In the genomic region with DNA sequence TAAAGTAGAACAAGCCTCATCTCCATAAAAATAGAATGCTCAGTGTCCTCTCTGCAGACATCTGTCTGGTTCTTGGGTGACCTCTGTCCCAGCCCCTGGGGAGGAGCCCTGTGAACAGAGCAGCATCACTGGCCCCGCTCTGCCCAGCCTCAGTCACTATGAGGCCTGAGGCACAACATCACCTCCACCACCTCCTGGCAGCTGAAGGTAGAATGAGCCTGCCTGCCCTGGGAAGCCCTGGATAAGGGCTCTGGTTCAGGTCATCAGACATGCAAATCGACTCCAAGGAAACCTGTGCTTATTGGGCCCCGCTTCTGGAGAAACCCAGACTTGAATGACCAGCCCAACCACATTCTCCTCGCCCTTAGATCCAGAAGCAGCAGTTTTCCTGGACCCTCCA, we compare ENCODE assay signal across 19 cellular contexts.
A peak's percentile ranks its signal among the peaks of the same experiment; 100 is the strongest.
DNase-seq lines count a peak whose midpoint lies in the region; ATAC-seq and TF ChIP-seq lines count a peak whose summit lies in the region.
"Had no signal": no experiment of that assay in that cellular context is flagged by ENCODE, and none has a peak within 500 bp of the region (broad histone marks: within the 10 kb centered on the region; RNA-seq: fewer than 3 reads in every experiment).

No MANE protein-coding gene starts in this region.

- peaks cover 8% of the 10 kb centered on the region for H3K4me1 ChIP-seq in cardiac muscle cell (ENCODE audit: low read depth)
- no peaks in the 10 kb centered on the region for H3K4me1 ChIP-seq in mesendoderm (ENCODE audit: control insufficient read depth, low read depth, low read length)
- H3K4me1 ChIP-seq in esophagus muscularis mucosa, result no peaks in the 10 kb centered on the region

- no peak for DNase-seq in cardiac muscle cell (ENCODE audit: low read depth in 1 of 2, low spot score in 1 of 2)
- no peak for DNase-seq in Right ventricle myocardium superior
- DNase-seq in epithelial cell of esophagus (ENCODE audit: low read depth), result peak; percentile 23
- DNase-seq in mesendoderm, result peak; percentile 91
- DNase-seq in esophagus muscularis mucosa (ENCODE audit: extremely low spot score), result no peak
- no peak for DNase-seq in SIG-M5 (lab: John Stamatoyannopoulos, UW)
- no peak for DNase-seq in superior temporal gyrus (ENCODE audit: extremely low spot score)
- no peak for DNase-seq in activated CD4-positive, alpha-beta T cell treated with anti-CD3 and anti-CD28 coated beads, Interleukin-2, amount 10 ng/mL, durations not matched to agents 24 days and 14 days
- DNase-seq: 8988T; CD4-positive, alpha-beta memory T cell; DMS79 treated with DMSO at 0.1 percent for 48 hours; IMR-90; Karpas-422; MM.1S; NCI-H1105 treated with DMSO at 0.1 percent for 48 hours; NCI-H187; NCI-H226; NCI-H524 treated with DMSO at 0.1 percent for 48 hours; SHP77 had no signal

- no peak overlapping the region for H2BK120ac ChIP-seq in mesendoderm (ENCODE audit: low read depth, low read length)

- no peak overlapping the region for H3K9ac ChIP-seq in mesendoderm (ENCODE audit: low read length)

- H3K18ac ChIP-seq in mesendoderm (ENCODE audit: low read length), result no peak overlapping the region

- H3K27me3 ChIP-seq in cardiac muscle cell, result no peaks in the 10 kb centered on the region
- H3K27me3 ChIP-seq in mesendoderm (ENCODE audit: insufficient read depth, low read length, poor library complexity), result no peaks in the 10 kb centered on the region
- peaks cover 0 to 7% (median 0%) of the 10 kb centered on the region in 4 donors for H3K27me3 ChIP-seq in esophagus muscularis mucosa

- no peak for TF ChIP-seq CTCF in cardiac muscle cell (IDR thresholded peaks at IDR 0.05; ENCODE audit: low read depth, low read length)
- TF ChIP-seq CTCF in epithelial cell of esophagus (IDR thresholded peaks at IDR 0.05; ENCODE audit: insufficient read depth, low read depth, low read length, missing control alignments), result no peak
- no peak for TF ChIP-seq CTCF in esophagus muscularis mucosa (IDR thresholded peaks at IDR 0.05)

- H2AK5ac ChIP-seq in mesendoderm (ENCODE audit: low read length), result no peak overlapping the region

- no peaks in the 10 kb centered on the region for H3K9me3 Mint-ChIP-seq in activated CD4-positive, alpha-beta T cell treated with anti-CD3 and anti-CD28 coated beads, Interleukin-2, amount 10 ng/mL, durations not matched to agents 24 days and 14 days

- H3K79me2 ChIP-seq in mesendoderm (ENCODE audit: control insufficient read depth, insufficient read depth, low read length), result no peaks in the 10 kb centered on the region

- H3K27me3 Mint-ChIP-seq in activated CD4-positive, alpha-beta T cell treated with anti-CD3 and anti-CD28 coated beads, Interleukin-2, amount 10 ng/mL, durations not matched to agents 24 days and 14 days, result peaks cover 16% of the 10 kb centered on the region

- no peaks in the 10 kb centered on the region for H3K4me1 Mint-ChIP-seq in activated CD4-positive, alpha-beta T cell treated with anti-CD3 and anti-CD28 coated beads, Interleukin-2, amount 10 ng/mL, durations not matched to agents 24 days and 14 days
- H3K4me1 Mint-ChIP-seq: CD4-positive, alpha-beta memory T cell had no signal

- no peak overlapping the region for H4K5ac ChIP-seq in mesendoderm (ENCODE audit: low read length)

- H2BK5ac ChIP-seq in mesendoderm (ENCODE audit: low read length), result no peak overlapping the region

- WGBS in mesendoderm (ENCODE audit: extremely low coverage, insufficient coverage, low lambda C conversion rate), result no CpG with 5 or more reads among the region's 4 CpGs
- WGBS in esophagus muscularis mucosa, result no CpG with 5 or more reads among the region's 4 CpGs

- H3K27ac ChIP-seq in cardiac muscle cell (peak overlapping the region; percentile 63), mesendoderm (ENCODE audit: low read depth, low read length) (no peak overlapping the region), esophagus muscularis mucosa (replicated peaks in 1 of 4) (no peak overlapping the region)

- TF ChIP-seq EP300 in esophagus muscularis mucosa (IDR thresholded peaks at IDR 0.05), result no peak

- no peak overlapping the region for H3K4me3 Mint-ChIP-seq in activated CD4-positive, alpha-beta T cell treated with anti-CD3 and anti-CD28 coated beads, Interleukin-2, amount 10 ng/mL, durations not matched to agents 24 days and 14 days
- H3K4me3 Mint-ChIP-seq: CD4-positive, alpha-beta memory T cell had no signal

- no peaks in the 10 kb centered on the region for H3K36me3 Mint-ChIP-seq in activated CD4-positive, alpha-beta T cell treated with anti-CD3 and anti-CD28 coated beads, Interleukin-2, amount 10 ng/mL, durations not matched to agents 24 days and 14 days (ENCODE audit: low read depth)
- H3K36me3 Mint-ChIP-seq: CD4-positive, alpha-beta memory T cell had no signal

- no peak overlapping the region for H4K8ac ChIP-seq in mesendoderm (ENCODE audit: low read depth, low read length)

- H3K4ac ChIP-seq in mesendoderm (ENCODE audit: low read depth, low read length), result no peak overlapping the region

- no peak overlapping the region for H3K23ac ChIP-seq in mesendoderm (ENCODE audit: low read length)

- H3K4me3 ChIP-seq in cardiac muscle cell, result no peak overlapping the region
- H3K4me3 ChIP-seq in epithelial cell of esophagus (ENCODE audit: low read length), result no peak overlapping the region
- no peak overlapping the region for H3K4me3 ChIP-seq in mesendoderm (ENCODE audit: low read length)
- no peak overlapping the region for H3K4me3 ChIP-seq in esophagus muscularis mucosa

- no peak overlapping the region for H2BK15ac ChIP-seq in mesendoderm (replicated peaks; ENCODE audit: low read depth)

- no peak overlapping the region for H3K4me2 ChIP-seq in mesendoderm (ENCODE audit: low read length)

- H3K9me3 ChIP-seq in cardiac muscle cell (ENCODE audit: low read depth) (no peaks in the 10 kb centered on the region), esophagus muscularis mucosa (no peaks in the 10 kb centered on the region)

- H3K79me1 ChIP-seq in mesendoderm (ENCODE audit: low read length), result no peaks in the 10 kb centered on the region

- no peaks in the 10 kb centered on the region for H3K36me3 ChIP-seq in cardiac muscle cell
- no peaks in the 10 kb centered on the region for H3K36me3 ChIP-seq in mesendoderm (ENCODE audit: control insufficient read depth, insufficient read depth, low read length)
- no peaks in the 10 kb centered on the region for H3K36me3 ChIP-seq in esophagus muscularis mucosa

- ATAC-seq in Right ventricle myocardium superior (ENCODE audit: poor library complexity), result no peak

- no peak for TF ChIP-seq POLR2A in esophagus muscularis mucosa (IDR thresholded peaks at IDR 0.05; ENCODE audit: low read depth)

- no peak overlapping the region for H3K27ac Mint-ChIP-seq in activated CD4-positive, alpha-beta T cell treated with anti-CD3 and anti-CD28 coated beads, Interleukin-2, amount 10 ng/mL, durations not matched to agents 24 days and 14 days
- H3K27ac Mint-ChIP-seq: CD4-positive, alpha-beta memory T cell had no signal

- no peak overlapping the region for H3K56ac ChIP-seq in mesendoderm (ENCODE audit: low read length)

- intact Hi-C loops in Right ventricle myocardium superior (cut with DNase I) (no loop called here), esophagus muscularis mucosa (cut with DNase I) (no loop called here)
- intact Hi-C loops in activated CD4-positive, alpha-beta T cell treated with anti-CD3 and anti-CD28 coated beads, Interleukin-2, amount 10 ng/mL, durations not matched to agents 24 days and 14 days (cut with micrococcal nuclease), result no loop called here

Comparison
In these comparisons a context has a peak if more than half of its experiments do, and no peak if none do; other contexts are left out.
1. DNase-seq: peak in epithelial cell of esophagus (single experiment) and mesendoderm (single experiment); none in cardiac muscle cell (0 of 2), Right ventricle myocardium superior (single experiment), esophagus muscularis mucosa (single experiment), SIG-M5 (single experiment), superior temporal gyrus (single experiment) and activated CD4-positive, alpha-beta T cell treated with anti-CD3 and anti-CD28 coated beads, Interleukin-2, amount 10 ng/mL, durations not matched to agents 24 days and 14 days (single experiment).